Comparison of ENCODE assay signal across 26 cellular contexts in genomic region chr14:92517761-92518160, GRCh38. TPM values are rescaled to one million over a fixed set of nuclear protein-coding genes. Genes with fewer than 3 reads are reported as not detected.
A peak's percentile ranks its signal among the peaks of the same experiment; 100 is the strongest.
DNase-seq lines count a peak whose midpoint lies in the region; ATAC-seq and TF ChIP-seq lines count a peak whose summit lies in the region.
"Had no signal": no experiment of that assay in that cellular context is flagged by ENCODE, and none has a peak within 500 bp of the region (broad histone marks: within the 10 kb centered on the region; RNA-seq: fewer than 3 reads in every experiment).

No MANE protein-coding gene starts in this region.

- no peaks in the 10 kb centered on the region for H3K27me3 ChIP-seq in transverse colon
- H3K27me3 ChIP-seq: brain microvascular endothelial cell, right atrium auricular region, suprapubic skin had no signal

- peak overlapping the region; percentile 78 for H3K27ac Mint-ChIP-seq in activated T-cell treated with anti-CD3 and anti-CD28 coated beads, Interleukin-2, amount 50 U/mL, for 72 hours
- H3K27ac Mint-ChIP-seq in activated naive CD8-positive, alpha-beta T cell treated with anti-CD3 and anti-CD28 coated beads for 36 hours, result peak overlapping the region; percentile 21
- H3K27ac Mint-ChIP-seq in natural killer cell treated with Interleukin-12 subunit alpha and Interleukin-12 subunit beta and Interleukin-15 and Interleukin-18, amount 100 ng/mL, for 72 hours, result peak overlapping the region; percentile 99 to 100
- H3K27ac Mint-ChIP-seq: HFFc6 had no signal

- in situ Hi-C loops in transverse colon (cut with MboI; ENCODE audit: low pct_ligation_motif_present in 1 of 4, low pct_unique_long_range_greater_than_20kb in 1 of 4, low sequenced_read_pairs in 3 of 4), result no loop called here

- no peak for ATAC-seq in activated T-cell treated with anti-CD3 and anti-CD28 coated beads, Interleukin-2, amount 50 U/mL, for 72 hours (replicated peaks in 1 of 2)
- no peak for ATAC-seq in natural killer cell treated with Interleukin-12 subunit alpha and Interleukin-12 subunit beta and Interleukin-15 and Interleukin-18, amount 100 ng/mL, for 72 hours
- ATAC-seq in GM18511 (IDR thresholded peaks at IDR 0.05; ENCODE audit: unreplicated experiment), result no peak
- ATAC-seq: left ventricle myocardium superior had no signal

- no peak overlapping the region for H3K4me3 ChIP-seq in transverse colon
- H3K4me3 ChIP-seq: GM23248, right atrium auricular region, suprapubic skin had no signal

- intact Hi-C loops in transverse colon (cut with DNase I; ENCODE audit: low total_unique reads), result loop anchor here (10.0 kb wide), 1 partner anchor 127 kb away; no protein-coding TSS in a partner anchor

- H3K36me3 Mint-ChIP-seq in activated T-cell treated with anti-CD3 and anti-CD28 coated beads, Interleukin-2, amount 50 U/mL, for 72 hours (ENCODE audit: insufficient read depth in 2 of 2), result peaks cover 4% of the 10 kb centered on the region in 2 donors
- H3K36me3 Mint-ChIP-seq in activated naive CD8-positive, alpha-beta T cell treated with anti-CD3 and anti-CD28 coated beads for 36 hours, result peaks cover 53% of the 10 kb centered on the region
- peaks cover 17% of the 10 kb centered on the region for H3K36me3 Mint-ChIP-seq in natural killer cell treated with Interleukin-12 subunit alpha and Interleukin-12 subunit beta and Interleukin-15 and Interleukin-18, amount 100 ng/mL, for 72 hours

- H3K4me3 Mint-ChIP-seq in activated T-cell treated with anti-CD3 and anti-CD28 coated beads, Interleukin-2, amount 50 U/mL, for 72 hours, result peak overlapping the region; percentile 1 to 49
- no peak overlapping the region for H3K4me3 Mint-ChIP-seq in activated naive CD8-positive, alpha-beta T cell treated with anti-CD3 and anti-CD28 coated beads for 36 hours
- peak overlapping the region; percentile 87 for H3K4me3 Mint-ChIP-seq in natural killer cell treated with Interleukin-12 subunit alpha and Interleukin-12 subunit beta and Interleukin-15 and Interleukin-18, amount 100 ng/mL, for 72 hours
- H3K4me3 Mint-ChIP-seq: HFFc6 had no signal

- peaks cover 0 to 4% of the 10 kb centered on the region in 2 donors for H3K9me3 Mint-ChIP-seq in activated T-cell treated with anti-CD3 and anti-CD28 coated beads, Interleukin-2, amount 50 U/mL, for 72 hours
- H3K9me3 Mint-ChIP-seq in activated naive CD8-positive, alpha-beta T cell treated with anti-CD3 and anti-CD28 coated beads for 36 hours, result peaks cover 6% of the 10 kb centered on the region
- H3K9me3 Mint-ChIP-seq in natural killer cell treated with Interleukin-12 subunit alpha and Interleukin-12 subunit beta and Interleukin-15 and Interleukin-18, amount 100 ng/mL, for 72 hours, result peaks cover 5% of the 10 kb centered on the region
- H3K9me3 Mint-ChIP-seq: HFFc6 had no signal

- 81 to 100% methylated on average over 1 to 2 of the region's 2 CpGs for WGBS in transverse colon (ENCODE audit: low coverage in 1 of 2), 2 donors

- TF ChIP-seq CTCF in transverse colon (IDR thresholded peaks at IDR 0.05), result no peak

- no peak for DNase-seq in activated T-cell treated with anti-CD3 and anti-CD28 coated beads, Interleukin-2, amount 50 U/mL, for 72 hours
- DNase-seq in activated T-cell treated with anti-CD3 and anti-CD28 coated beads, Interleukin-2, amount 50 U/mL, for 1 hour, result no peak
- DNase-seq in activated naive CD8-positive, alpha-beta T cell treated with anti-CD3 and anti-CD28 coated beads for 36 hours, result no peak
- no peak for DNase-seq in natural killer cell treated with Interleukin-12 subunit alpha and Interleukin-12 subunit beta and Interleukin-15 and Interleukin-18, amount 100 ng/mL, for 72 hours (ENCODE audit: low spot score)
- DNase-seq in transverse colon (no peak), HCEC 1CT (no peak), ureter (ENCODE audit: low spot score) (no peak)
- DNase-seq: AML-193, brain microvascular endothelial cell, GM23248, HFFc6, Kasumi-1, left ventricle myocardium superior, naive B cell, NCI-H1694 treated with DMSO at 0.1 percent for 48 hours, NCI-H2171 treated with DMSO at 0.1 percent for 48 hours, NCI-H524 treated with DMSO at 0.1 percent for 48 hours, SIG-M5, SW 1271, T1000, WERI-Rb-1 had no signal

- no peak for TF ChIP-seq EP300 in transverse colon (IDR thresholded peaks at IDR 0.05; ENCODE audit: low read depth)

- H3K9me3 ChIP-seq in transverse colon, result no peaks in the 10 kb centered on the region
- H3K9me3 ChIP-seq: right atrium auricular region, suprapubic skin had no signal

- TF ChIP-seq POLR2A in transverse colon (IDR thresholded peaks at IDR 0.05), result no peak

- peak overlapping the region in 3 of 4 donors; percentile 7 to 37 (median 11) for H3K27ac ChIP-seq in transverse colon
- H3K27ac ChIP-seq: brain microvascular endothelial cell, epithelial cell of prostate, GM23248, parathyroid adenoma, right atrium auricular region, suprapubic skin, WERI-Rb-1 had no signal

- peaks cover 1 to 43% (median 12%) of the 10 kb centered on the region in 4 donors for H3K4me1 ChIP-seq in transverse colon

- H3K36me3 ChIP-seq in transverse colon, result no peaks in the 10 kb centered on the region
- H3K36me3 ChIP-seq: brain microvascular endothelial cell, right atrium auricular region, suprapubic skin, WERI-Rb-1 had no signal

- H3K27me3 Mint-ChIP-seq in activated T-cell treated with anti-CD3 and anti-CD28 coated beads, Interleukin-2, amount 50 U/mL, for 72 hours (ENCODE audit: low read depth), result no peaks in the 10 kb centered on the region
- no peaks in the 10 kb centered on the region for H3K27me3 Mint-ChIP-seq in activated naive CD8-positive, alpha-beta T cell treated with anti-CD3 and anti-CD28 coated beads for 36 hours
- H3K27me3 Mint-ChIP-seq in natural killer cell treated with Interleukin-12 subunit alpha and Interleukin-12 subunit beta and Interleukin-15 and Interleukin-18, amount 100 ng/mL, for 72 hours, result no peaks in the 10 kb centered on the region
- H3K27me3 Mint-ChIP-seq: naive B cell had no signal

- peaks cover 44% of the 10 kb centered on the region for H3K4me1 Mint-ChIP-seq in activated T-cell treated with anti-CD3 and anti-CD28 coated beads, Interleukin-2, amount 50 U/mL, for 72 hours (ENCODE audit: low read depth)
- H3K4me1 Mint-ChIP-seq in activated naive CD8-positive, alpha-beta T cell treated with anti-CD3 and anti-CD28 coated beads for 36 hours, result peaks cover 57% of the 10 kb centered on the region
- peaks cover 65 to 71% of the 10 kb centered on the region in 2 donors for H3K4me1 Mint-ChIP-seq in natural killer cell treated with Interleukin-12 subunit alpha and Interleukin-12 subunit beta and Interleukin-15 and Interleukin-18, amount 100 ng/mL, for 72 hours (ENCODE audit: low read depth in 2 of 2)

RNA-seq across cellular contexts. Expression of gene RIN3, which starts 4.2 kb away (rescaled TPM):
- total RNA-seq in activated T-cell treated with anti-CD3 and anti-CD28 coated beads, Interleukin-2, amount 50 U/mL, for 72 hours, result 10 to 100 TPM; 33.6 to 36.3 TPM
- total RNA-seq in activated naive CD8-positive, alpha-beta T cell treated with anti-CD3 and anti-CD28 coated beads for 36 hours, result 10 to 100 TPM; 59.2 to 59.6 TPM
- total RNA-seq in natural killer cell treated with Interleukin-12 subunit alpha and Interleukin-12 subunit beta and Interleukin-15 and Interleukin-18, amount 100 ng/mL, for 72 hours, result 100 to 1,000 TPM; 151 to 202 TPM
- 10 to 100 TPM; 16.2 to 24.3 (median 20.7) TPM for total RNA-seq in transverse colon
- 27.3 TPM for total RNA-seq in ureter

Comparison
In these comparisons a context has a peak if more than half of its experiments do, and no peak if none do; other contexts are left out.
1. H3K27ac Mint-ChIP-seq: peak in every context shown above with its lines; median percentile 100 in natural killer cell treated with Interleukin-12 subunit alpha and Interleukin-12 subunit beta and Interleukin-15 and Interleukin-18, amount 100 ng/mL, for 72 hours; 78 in activated T-cell treated with anti-CD3 and anti-CD28 coated beads, Interleukin-2, amount 50 U/mL, for 72 hours; 21 in activated naive CD8-positive, alpha-beta T cell treated with anti-CD3 and anti-CD28 coated beads for 36 hours.